ENCODE assay signal across 17 cellular contexts in genomic region chr5:117249086-117249815, GRCh38.
DNase-seq lines count a peak whose midpoint lies in the region; ATAC-seq and TF ChIP-seq lines count a peak whose summit lies in the region.
"Had no signal": no experiment of that assay in that cellular context is flagged by ENCODE, and none has a peak within 500 bp of the region (broad histone marks: within the 10 kb centered on the region; RNA-seq: fewer than 3 reads in every experiment).

No MANE protein-coding gene starts in this region.

- no peak for ATAC-seq in HG03097 (IDR thresholded peaks at IDR 0.05; ENCODE audit: low FRiP score, unreplicated experiment)
- ATAC-seq: PC-3 had no signal

- intact Hi-C loops in dorsolateral prefrontal cortex (cut with DNase I): loop anchor here in 1 of 2 donors (5.0 kb wide), 1 partner anchor 62 kb away; no protein-coding TSS in a partner anchor

- DNase-seq in DMS53 (lab: John Stamatoyannopoulos, UW): peak; percentile 17
- DNase-seq in DMS53 treated with DMSO at 0.1 percent for 48 hours (lab: John Stamatoyannopoulos, UW; ENCODE audit: unreplicated experiment): no peak
- DNase-seq in dorsolateral prefrontal cortex: no peak
- peak; percentile 77 for DNase-seq in midbrain (lab: John Stamatoyannopoulos, UW)
- DNase-seq in superior temporal gyrus (ENCODE audit: extremely low spot score): peak; percentile 92
- no peak for DNase-seq in GM19238 (ENCODE audit: insufficient read length, low spot score)
- DNase-seq in SHP77 treated with DMSO at 0.1 percent for 48 hours (lab: John Stamatoyannopoulos, UW): no peak
- DNase-seq: 8988T; CD4-positive, alpha-beta memory T cell; GF-D8; MV-4-11; NCI-H1436; NCI-H2029; NCI-H510A; NCI-H82; PC-3 had no signal

- H3K27me3 ChIP-seq in dorsolateral prefrontal cortex: peaks cover 0 to 4% (median 0%) of the 10 kb centered on the region in 45 donors

- peak overlapping the region; percentile 43 to 98 (median 92) for H3K27ac ChIP-seq in dorsolateral prefrontal cortex

- TF ChIP-seq CTCF in dorsolateral prefrontal cortex (IDR thresholded peaks at IDR 0.05 in 54 of 56, conservative IDR thresholded peaks at IDR 0.05 in 2 of 56; ENCODE audit: low read depth in 1 of 56, partially characterized antibody in 56 of 56): peak in 1 of 56 donors; percentile 17

- H3K4me3 ChIP-seq in dorsolateral prefrontal cortex: peak overlapping the region in 8 of 59 donors; percentile 3 to 31 (median 18)

Comparison
In these comparisons a context has a peak if more than half of its experiments do, and no peak if none do; other contexts are left out.
1. DNase-seq: peak in DMS53 (single experiment), midbrain (single experiment) and superior temporal gyrus (single experiment); none in DMS53 treated with DMSO at 0.1 percent for 48 hours (single experiment), dorsolateral prefrontal cortex (0 of 10), GM19238 (single experiment) and SHP77 treated with DMSO at 0.1 percent for 48 hours (single experiment).